In genomic region chr3:133864616-133865015, GRCh38 we compare ENCODE assay signal across 1 cellular context.
TF ChIP-seq lines count a peak whose summit lies in the region.

No MANE protein-coding gene starts in this region.

TF ChIP-seq in K562, 482 proteins besides CTCF, POLR2A, EP300 and RAD21:
- TF ChIP-seq LEF1 (IDR thresholded peaks at IDR 0.05) (no peak), ZNF124 (CRISPR knock-in tag; IDR thresholded peaks at IDR 0.05) (no peak), HIVEP1 (CRISPR knock-in tag; IDR thresholded peaks at IDR 0.05) (no peak)
